ENCODE assay signal across 29 cellular contexts in genomic region chr11:14242198-14242597, GRCh38.
A peak's percentile ranks its signal among the peaks of the same experiment; 100 is the strongest.
DNase-seq lines count a peak whose midpoint lies in the region; ATAC-seq and TF ChIP-seq lines count a peak whose summit lies in the region.
"Had no signal": no experiment of that assay in that cellular context is flagged by ENCODE, and none has a peak within 500 bp of the region (broad histone marks: within the 10 kb centered on the region; RNA-seq: fewer than 3 reads in every experiment).

No MANE protein-coding gene starts in this region.

- H3K36me3 ChIP-seq in right atrium auricular region: no peaks in the 10 kb centered on the region
- H3K36me3 ChIP-seq in heart right ventricle: no peaks in the 10 kb centered on the region
- H3K36me3 ChIP-seq: gastrocnemius medialis, Peyer's patch, prostate gland, SJCRH30, WERI-Rb-1 had no signal

- TF ChIP-seq CTCF in right atrium auricular region (IDR thresholded peaks at IDR 0.05) (no peak), heart right ventricle (IDR thresholded peaks at IDR 0.05) (no peak)

- H3K27me3 ChIP-seq in right atrium auricular region (no peaks in the 10 kb centered on the region), heart right ventricle (peaks cover 0 to 34% (median 6%) of the 10 kb centered on the region in 7 donors)
- H3K27me3 ChIP-seq: gastrocnemius medialis, Peyer's patch, SJCRH30 had no signal

- H3K27ac ChIP-seq in right atrium auricular region: no peak overlapping the region
- H3K27ac ChIP-seq in heart right ventricle: no peak overlapping the region
- H3K27ac ChIP-seq: gastrocnemius medialis, Peyer's patch, prostate gland, SJCRH30, WERI-Rb-1 had no signal

- no peaks in the 10 kb centered on the region for H3K27me3 Mint-ChIP-seq in activated T-cell treated with anti-CD3 and anti-CD28 coated beads, Interleukin-2, amount 50 U/mL, for 72 hours (ENCODE audit: low read depth)
- no peaks in the 10 kb centered on the region for H3K27me3 Mint-ChIP-seq in activated T-cell treated with anti-CD3 and anti-CD28 coated beads, Interleukin-2, amount 50 U/mL, for 4 hours (ENCODE audit: low read depth)
- H3K27me3 Mint-ChIP-seq: activated naive CD8-positive, alpha-beta T cell treated with anti-CD3 and anti-CD28 coated beads for 36 hours had no signal

- WGBS in heart right ventricle, 2 donors: 54 to 65% methylated on average over 4 of the region's 4 CpGs

- intact Hi-C loops in Right ventricle myocardium superior (cut with DNase I) (no loop called here), heart right ventricle (cut with DNase I) (loop anchor here in 3 of 10 donors (10.0 kb wide), 3 partner anchors 87 to 757 kb away; no protein-coding TSS in a partner anchor)

- H3K4me3 Mint-ChIP-seq in activated T-cell treated with anti-CD3 and anti-CD28 coated beads, Interleukin-2, amount 50 U/mL, for 72 hours: no peak overlapping the region
- H3K4me3 Mint-ChIP-seq in activated T-cell treated with anti-CD3 and anti-CD28 coated beads, Interleukin-2, amount 50 U/mL, for 4 hours: no peak overlapping the region
- H3K4me3 Mint-ChIP-seq: activated naive CD8-positive, alpha-beta T cell treated with anti-CD3 and anti-CD28 coated beads for 36 hours; HFFc6; IgD-negative memory B cell; mesothelial cell of epicardium; naive B cell; type B pancreatic cell had no signal

- DNase-seq in Right ventricle myocardium superior: peak; percentile 63
- DNase-seq in right atrium auricular region (ENCODE audit: low spot score): no peak
- DNase-seq in heart right ventricle: peak in 1 of 2 donors; percentile 38
- peak in 31 of 56 donors; percentile 16 to 71 (median 43) for DNase-seq in nucleus accumbens (lab: John Stamatoyannopoulos, UW)
- no peak for DNase-seq in DMS53 treated with DMSO at 0.1 percent for 48 hours (lab: John Stamatoyannopoulos, UW; ENCODE audit: unreplicated experiment)
- DNase-seq in activated T-cell treated with anti-CD3 and anti-CD28 coated beads, Interleukin-2, amount 50 U/mL, for 72 hours: no peak
- no peak for DNase-seq in activated T-cell treated with anti-CD3 and anti-CD28 coated beads, Interleukin-2, amount 50 U/mL, for 4 hours
- DNase-seq: activated CD4-positive, alpha-beta T cell treated with anti-CD3 and anti-CD28 coated beads for 4 hours; activated effector memory CD4-positive, alpha-beta T cell treated with Interleukin-2 at 50 U/mL for 16 hours; activated naive CD8-positive, alpha-beta T cell treated with anti-CD3 and anti-CD28 coated beads for 36 hours; Calu3; cerebellar nuclear complex; DND-41; gastrocnemius medialis; HFFc6; naive B cell; NCI-H146; NCI-H2107; NCI-H345; NCI-H69; Peyer's patch; SJCRH30; stimulated activated CD4-positive, alpha-beta T cell treated with anti-CD3 and anti-CD28 coated beads, Interleukin-4, amount 100 ng/mL, for 24 hours; WERI-Rb-1 had no signal

- H3K27ac Mint-ChIP-seq in activated T-cell treated with anti-CD3 and anti-CD28 coated beads, Interleukin-2, amount 50 U/mL, for 72 hours: no peak overlapping the region
- H3K27ac Mint-ChIP-seq: activated naive CD8-positive, alpha-beta T cell treated with anti-CD3 and anti-CD28 coated beads for 36 hours; HFFc6; mesothelial cell of epicardium; type B pancreatic cell had no signal

- H3K4me1 Mint-ChIP-seq in activated T-cell treated with anti-CD3 and anti-CD28 coated beads, Interleukin-2, amount 50 U/mL, for 72 hours (ENCODE audit: low read depth): no peaks in the 10 kb centered on the region
- H3K4me1 Mint-ChIP-seq in activated T-cell treated with anti-CD3 and anti-CD28 coated beads, Interleukin-2, amount 50 U/mL, for 4 hours (ENCODE audit: low read depth): peaks cover under 1% of the 10 kb centered on the region
- H3K4me1 Mint-ChIP-seq: activated naive CD8-positive, alpha-beta T cell treated with anti-CD3 and anti-CD28 coated beads for 36 hours; mesothelial cell of epicardium had no signal

- peak; percentile 71 for ATAC-seq in Right ventricle myocardium superior (ENCODE audit: poor library complexity)
- peak in 7 of 8 donors; percentile 24 to 64 (median 46) for ATAC-seq in heart right ventricle
- no peak for ATAC-seq in activated T-cell treated with anti-CD3 and anti-CD28 coated beads, Interleukin-2, amount 50 U/mL, for 72 hours (replicated peaks in 1 of 2)
- no peak for ATAC-seq in activated T-cell treated with anti-CD3 and anti-CD28 coated beads, Interleukin-2, amount 50 U/mL, for 4 hours
- no peak for ATAC-seq in GM19035 (IDR thresholded peaks at IDR 0.05; ENCODE audit: unreplicated experiment)
- ATAC-seq: gastrocnemius medialis had no signal

- H3K9me3 ChIP-seq in right atrium auricular region: no peaks in the 10 kb centered on the region
- no peaks in the 10 kb centered on the region for H3K9me3 ChIP-seq in heart right ventricle
- H3K9me3 ChIP-seq: gastrocnemius medialis, Peyer's patch, prostate gland, SJCRH30 had no signal

- H3K4me3 ChIP-seq in right atrium auricular region: no peak overlapping the region
- no peak overlapping the region for H3K4me3 ChIP-seq in heart right ventricle
- H3K4me3 ChIP-seq: gastrocnemius medialis, Peyer's patch, prostate gland, SJCRH30 had no signal

- no peaks in the 10 kb centered on the region for H3K9me3 Mint-ChIP-seq in activated T-cell treated with anti-CD3 and anti-CD28 coated beads, Interleukin-2, amount 50 U/mL, for 72 hours
- H3K9me3 Mint-ChIP-seq in activated T-cell treated with anti-CD3 and anti-CD28 coated beads, Interleukin-2, amount 50 U/mL, for 4 hours: no peaks in the 10 kb centered on the region
- H3K9me3 Mint-ChIP-seq: activated naive CD8-positive, alpha-beta T cell treated with anti-CD3 and anti-CD28 coated beads for 36 hours; HFFc6; IgD-negative memory B cell; mesothelial cell of epicardium; naive B cell; type B pancreatic cell had no signal

- no peaks in the 10 kb centered on the region for H3K4me1 ChIP-seq in right atrium auricular region
- peaks cover 0 to 12% (median 8%) of the 10 kb centered on the region in 9 donors for H3K4me1 ChIP-seq in heart right ventricle
- H3K4me1 ChIP-seq: gastrocnemius medialis, Peyer's patch, prostate gland, SJCRH30 had no signal

- no peaks in the 10 kb centered on the region for H3K36me3 Mint-ChIP-seq in activated T-cell treated with anti-CD3 and anti-CD28 coated beads, Interleukin-2, amount 50 U/mL, for 72 hours (ENCODE audit: insufficient read depth in 2 of 2)
- no peaks in the 10 kb centered on the region for H3K36me3 Mint-ChIP-seq in activated T-cell treated with anti-CD3 and anti-CD28 coated beads, Interleukin-2, amount 50 U/mL, for 4 hours (ENCODE audit: insufficient read depth)
- H3K36me3 Mint-ChIP-seq: activated naive CD8-positive, alpha-beta T cell treated with anti-CD3 and anti-CD28 coated beads for 36 hours; mesothelial cell of epicardium; naive B cell; type B pancreatic cell had no signal

Comparison
In these comparisons a context has a peak if more than half of its experiments do, and no peak if none do; other contexts are left out.
1. DNase-seq: peak in Right ventricle myocardium superior (single experiment) and nucleus accumbens (31 of 56); none in right atrium auricular region (single experiment), DMS53 treated with DMSO at 0.1 percent for 48 hours (single experiment), activated T-cell treated with anti-CD3 and anti-CD28 coated beads, Interleukin-2, amount 50 U/mL, for 72 hours (0 of 2) and activated T-cell treated with anti-CD3 and anti-CD28 coated beads, Interleukin-2, amount 50 U/mL, for 4 hours (single experiment).
2. ATAC-seq: peak in Right ventricle myocardium superior (single experiment) and heart right ventricle (7 of 8); none in activated T-cell treated with anti-CD3 and anti-CD28 coated beads, Interleukin-2, amount 50 U/mL, for 72 hours (0 of 2), activated T-cell treated with anti-CD3 and anti-CD28 coated beads, Interleukin-2, amount 50 U/mL, for 4 hours (0 of 2) and GM19035 (single experiment).